Comparison of ENCODE assay signal across 13 cellular contexts in the genomic region with DNA sequence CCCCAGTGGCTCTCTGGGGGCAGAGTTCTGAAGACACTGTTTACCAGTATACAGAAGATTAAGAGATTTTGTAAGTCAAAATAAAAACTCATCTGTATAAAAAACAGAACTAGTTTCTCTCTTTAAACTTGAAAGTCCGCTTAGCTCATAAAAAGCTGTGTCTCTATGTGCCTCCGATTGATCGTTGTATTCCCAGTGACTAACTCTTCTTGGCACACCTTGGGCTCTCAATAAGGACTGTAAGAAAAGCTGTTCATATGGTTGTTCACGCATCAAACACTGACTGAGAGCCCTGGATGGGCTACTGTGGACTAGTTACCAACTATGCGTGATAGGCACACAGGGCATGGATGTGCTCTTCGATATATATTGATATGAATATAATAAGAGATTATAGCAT.
A peak's percentile ranks its signal among the peaks of the same experiment; 100 is the strongest.
DNase-seq lines count a peak whose midpoint lies in the region; ATAC-seq and TF ChIP-seq lines count a peak whose summit lies in the region.
"Had no signal": no experiment of that assay in that cellular context is flagged by ENCODE, and none has a peak within 500 bp of the region (broad histone marks: within the 10 kb centered on the region; RNA-seq: fewer than 3 reads in every experiment).

No MANE protein-coding gene starts in this region.

- H3K9me3 Mint-ChIP-seq in chondrocyte (ENCODE audit: low read depth) = no peaks in the 10 kb centered on the region
- no peaks in the 10 kb centered on the region for H3K9me3 Mint-ChIP-seq in activated CD4-positive, alpha-beta T cell treated with anti-CD3 and anti-CD28 coated beads, Interleukin-2, amount 10 ng/mL, durations not matched to agents 24 days and 14 days
- H3K9me3 Mint-ChIP-seq: CD8-positive, alpha-beta T cell had no signal

- H3K36me3 ChIP-seq in mesendoderm (ENCODE audit: control insufficient read depth, insufficient read depth, low read length) = no peaks in the 10 kb centered on the region
- H3K36me3 ChIP-seq: heart right ventricle had no signal

- H3K4me2 ChIP-seq in mesendoderm (ENCODE audit: low read length) = no peak overlapping the region

- ATAC-seq in HG03521 (IDR thresholded peaks at IDR 0.05; ENCODE audit: unreplicated experiment) = no peak
- ATAC-seq: CD8-positive, alpha-beta T cell; heart right ventricle had no signal

- POLR2A ChIA-PET in GM10248 (lab: Yijun Ruan, JAX) = no interaction called here

- no CpG with 5 or more reads among the region's 6 CpGs for WGBS in mesendoderm (ENCODE audit: extremely low coverage, insufficient coverage, low lambda C conversion rate)

- CTCF ChIA-PET in GM10248 (lab: Yijun Ruan, JAX) = interaction anchor here (0.8 to 1.5 kb wide), 5 partner anchors 10 to 52 kb away, joined by 3 to 8 read pairs (median 3); no protein-coding TSS in a partner anchor

- peak overlapping the region; percentile 35 for H3K56ac ChIP-seq in mesendoderm (ENCODE audit: low read length)

- H2BK5ac ChIP-seq in mesendoderm (ENCODE audit: low read length) = peak overlapping the region; percentile 82

- peak overlapping the region; percentile 14 for H2BK120ac ChIP-seq in mesendoderm (ENCODE audit: low read depth, low read length)

- H3K27ac Mint-ChIP-seq in chondrocyte (ENCODE audit: unreplicated experiment) = peak overlapping the region; percentile 1
- no peak overlapping the region for H3K27ac Mint-ChIP-seq in activated CD4-positive, alpha-beta T cell treated with anti-CD3 and anti-CD28 coated beads, Interleukin-2, amount 10 ng/mL, durations not matched to agents 24 days and 14 days
- H3K27ac Mint-ChIP-seq: CD8-positive, alpha-beta T cell had no signal

- peak overlapping the region; percentile 41 for H3K9ac ChIP-seq in mesendoderm (ENCODE audit: low read length)
- H3K9ac ChIP-seq: SK-N-SH had no signal

- peaks cover 73% of the 10 kb centered on the region for H3K4me1 Mint-ChIP-seq in chondrocyte (ENCODE audit: low read depth)
- H3K4me1 Mint-ChIP-seq in activated CD4-positive, alpha-beta T cell treated with anti-CD3 and anti-CD28 coated beads, Interleukin-2, amount 10 ng/mL, durations not matched to agents 24 days and 14 days = no peaks in the 10 kb centered on the region

- no peak overlapping the region for H3K23ac ChIP-seq in mesendoderm (ENCODE audit: low read length)

- TF ChIP-seq CTCF in chondrocyte (IDR thresholded peaks at IDR 0.05) (peak; percentile 5), GM10248 (IDR thresholded peaks at IDR 0.05; ENCODE audit: control extremely low read depth, extremely low read depth, low read depth, missing control alignments) (no peak)

- H3K27me3 Mint-ChIP-seq in chondrocyte (ENCODE audit: low read depth) = no peaks in the 10 kb centered on the region
- peaks cover 1% of the 10 kb centered on the region for H3K27me3 Mint-ChIP-seq in activated CD4-positive, alpha-beta T cell treated with anti-CD3 and anti-CD28 coated beads, Interleukin-2, amount 10 ng/mL, durations not matched to agents 24 days and 14 days

- peaks cover 7% of the 10 kb centered on the region for H3K4me1 ChIP-seq in mesendoderm (ENCODE audit: control insufficient read depth, low read depth, low read length)

- H4K8ac ChIP-seq in mesendoderm (ENCODE audit: low read depth, low read length) = no peak overlapping the region

- DNase-seq in ACHN = peak; percentile 38
- DNase-seq in M059J (ENCODE audit: low read depth) = peak; percentile 63
- DNase-seq in chondrocyte (ENCODE audit: low spot score) = no peak
- no peak for DNase-seq in mesendoderm
- no peak for DNase-seq in activated CD4-positive, alpha-beta T cell treated with anti-CD3 and anti-CD28 coated beads, Interleukin-2, amount 10 ng/mL, durations not matched to agents 24 days and 14 days
- DNase-seq in GM10248 (ENCODE audit: extremely low spot score) = no peak
- no peak for DNase-seq in stimulated activated CD8-positive, alpha-beta memory T cell treated with anti-CD3 and anti-CD28 coated beads, Interleukin-4, amount 100 ng/mL, for 48 hours
- DNase-seq: CD8-positive, alpha-beta T cell; heart right ventricle; NCI-H1048; NCI-H2171 treated with DMSO at 0.1 percent for 48 hours; SK-N-SH had no signal

- no peaks in the 10 kb centered on the region for H3K79me2 ChIP-seq in mesendoderm (ENCODE audit: control insufficient read depth, insufficient read depth, low read length)

- H2BK15ac ChIP-seq in mesendoderm (replicated peaks; ENCODE audit: low read depth) = peak overlapping the region; percentile 45

- no peak overlapping the region for H3K4me3 Mint-ChIP-seq in chondrocyte (ENCODE audit: unreplicated experiment)
- no peak overlapping the region for H3K4me3 Mint-ChIP-seq in activated CD4-positive, alpha-beta T cell treated with anti-CD3 and anti-CD28 coated beads, Interleukin-2, amount 10 ng/mL, durations not matched to agents 24 days and 14 days
- H3K4me3 Mint-ChIP-seq: CD8-positive, alpha-beta T cell had no signal

- in situ Hi-C loops in ACHN (cut with HindIII; ENCODE audit: low pct_ligation_motif_present, low pct_unique_long_range_greater_than_20kb, low sequenced_read_pairs) = no loop called here

- peak overlapping the region; percentile 92 for H3K18ac ChIP-seq in mesendoderm (ENCODE audit: low read length)

- intact Hi-C loops in activated CD4-positive, alpha-beta T cell treated with anti-CD3 and anti-CD28 coated beads, Interleukin-2, amount 10 ng/mL, durations not matched to agents 24 days and 14 days (cut with micrococcal nuclease) = no loop called here

- peak overlapping the region; percentile 88 for H3K27ac ChIP-seq in mesendoderm (ENCODE audit: low read depth, low read length)
- H3K27ac ChIP-seq: heart right ventricle had no signal

- peak overlapping the region; percentile 55 for H3K4ac ChIP-seq in mesendoderm (ENCODE audit: low read depth, low read length)

- peaks cover 2% of the 10 kb centered on the region for H3K79me1 ChIP-seq in mesendoderm (ENCODE audit: low read length)

- H4K5ac ChIP-seq in mesendoderm (ENCODE audit: low read length) = no peak overlapping the region

- peak overlapping the region; percentile 67 for H2AK5ac ChIP-seq in mesendoderm (ENCODE audit: low read length)

- no peaks in the 10 kb centered on the region for H3K27me3 ChIP-seq in mesendoderm (ENCODE audit: insufficient read depth, low read length, poor library complexity)
- H3K27me3 ChIP-seq: heart right ventricle had no signal

- H3K4me3 ChIP-seq in mesendoderm (ENCODE audit: low read length) = no peak overlapping the region
- H3K4me3 ChIP-seq: heart right ventricle had no signal

- H3K36me3 Mint-ChIP-seq in chondrocyte (ENCODE audit: low read depth) = no peaks in the 10 kb centered on the region
- no peaks in the 10 kb centered on the region for H3K36me3 Mint-ChIP-seq in activated CD4-positive, alpha-beta T cell treated with anti-CD3 and anti-CD28 coated beads, Interleukin-2, amount 10 ng/mL, durations not matched to agents 24 days and 14 days (ENCODE audit: low read depth)
- H3K36me3 Mint-ChIP-seq: CD8-positive, alpha-beta T cell had no signal

Comparison
In these comparisons a context has a peak if more than half of its experiments do, and no peak if none do; other contexts are left out.
1. DNase-seq: peak in ACHN (single experiment) and M059J (single experiment); none in chondrocyte (single experiment), mesendoderm (single experiment), activated CD4-positive, alpha-beta T cell treated with anti-CD3 and anti-CD28 coated beads, Interleukin-2, amount 10 ng/mL, durations not matched to agents 24 days and 14 days (single experiment), GM10248 (single experiment) and stimulated activated CD8-positive, alpha-beta memory T cell treated with anti-CD3 and anti-CD28 coated beads, Interleukin-4, amount 100 ng/mL, for 48 hours (single experiment).